In the genomic region with DNA sequence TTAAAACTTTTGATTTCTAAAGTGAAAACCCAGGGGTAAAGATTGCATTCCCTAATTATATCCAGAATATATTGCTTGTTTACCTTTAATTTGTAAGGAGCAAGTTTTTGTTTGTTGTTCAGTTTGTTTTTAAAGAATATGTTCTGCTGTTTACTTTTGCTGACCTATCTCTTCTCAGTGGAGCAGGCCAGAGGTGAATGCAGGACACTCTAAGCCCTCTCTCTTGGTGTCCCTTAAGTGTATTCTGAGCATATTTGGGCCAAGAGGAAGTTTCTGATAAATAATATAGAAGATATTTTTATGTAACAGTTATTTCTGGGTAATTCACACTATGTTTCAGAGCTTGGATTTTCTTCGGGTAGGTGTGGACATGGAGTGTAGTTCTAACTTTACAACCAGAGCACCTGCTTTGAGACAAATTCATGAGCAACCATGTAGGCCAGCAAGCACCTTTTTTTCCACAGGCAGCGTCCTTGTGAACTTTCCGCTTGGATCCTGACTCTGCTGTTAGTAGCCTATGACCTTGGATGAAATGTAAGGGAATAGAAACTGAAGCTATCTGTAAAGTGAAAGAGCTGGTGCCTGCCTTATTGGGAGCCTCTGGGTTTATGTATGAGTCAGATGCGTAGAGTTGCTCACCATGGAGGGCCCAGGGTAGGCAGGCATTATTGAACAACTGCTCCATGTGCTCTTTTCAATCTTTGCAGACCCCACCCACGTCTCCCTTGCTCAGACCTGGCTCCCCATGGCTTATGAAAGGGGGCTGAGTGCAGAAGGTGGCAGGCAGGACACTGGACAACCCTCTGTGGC, we compare ENCODE assay signal across 8 cellular contexts. TPM values are rescaled to one million over a fixed set of nuclear protein-coding genes. Genes with fewer than 3 reads are reported as not detected.
A peak's percentile ranks its signal among the peaks of the same experiment; 100 is the strongest.
DNase-seq lines count a peak whose midpoint lies in the region; ATAC-seq and TF ChIP-seq lines count a peak whose summit lies in the region.

No MANE protein-coding gene starts in this region.

- H3K27ac ChIP-seq in OCI-LY3 (ENCODE audit: low read length): peak overlapping the region; percentile 59
- no peak overlapping the region for H3K27ac ChIP-seq in fibroblast of lung (ENCODE audit: insufficient read depth, low read length)
- peak overlapping the region in 1 of 2 donors; percentile 47 for H3K27ac ChIP-seq in ovary

- H4K20me1 ChIP-seq in OCI-LY3 (ENCODE audit: insufficient read depth, low read length) (peaks cover 15% of the 10 kb centered on the region), fibroblast of lung (ENCODE audit: control insufficient read depth, extremely low read depth, insufficient read depth, low read length) (no peaks in the 10 kb centered on the region)

- H3K4me2 ChIP-seq in OCI-LY3 (ENCODE audit: low read length) (peak overlapping the region; percentile 89), fibroblast of lung (ENCODE audit: extremely low read depth, insufficient read depth, low read length) (peak overlapping the region; percentile 17)

- peaks cover 86% of the 10 kb centered on the region for H3K79me2 ChIP-seq in OCI-LY3 (ENCODE audit: low read length)
- H3K79me2 ChIP-seq in fibroblast of lung (ENCODE audit: control insufficient read depth, insufficient read depth, low read length): peaks cover 60% of the 10 kb centered on the region

- H2AFZ ChIP-seq in OCI-LY3 (ENCODE audit: low read depth, low read length): no peak overlapping the region
- no peak overlapping the region for H2AFZ ChIP-seq in fibroblast of lung (ENCODE audit: low read length)

- TF ChIP-seq EP300 in ovary (IDR thresholded peaks at IDR 0.05): no peak

- TF ChIP-seq CTCF in OCI-LY3 (IDR thresholded peaks at IDR 0.05; ENCODE audit: low read depth, low read length) (no peak), fibroblast of lung (conservative IDR thresholded peaks at IDR 0.05 in 1 of 2, IDR thresholded peaks at IDR 0.05 in 1 of 2; ENCODE audit: low read depth in 1 of 2, low read length in 2 of 2) (no peak), ovary (IDR thresholded peaks at IDR 0.05) (no peak)

- H3K27me3 ChIP-seq in OCI-LY3 (ENCODE audit: low read depth, low read length) (no peaks in the 10 kb centered on the region), fibroblast of lung (ENCODE audit: control insufficient read depth, insufficient read depth, low read length) (no peaks in the 10 kb centered on the region), ovary (no peaks in the 10 kb centered on the region)

- 25 to 54% (median 29%) methylated on average over 5 of the region's 5 CpGs for WGBS in ovary, 3 donors

- TF ChIP-seq POLR2A in ovary (IDR thresholded peaks at IDR 0.05): no peak

- peak overlapping the region; percentile 13; the same call in 1 of the 2 replicates for H3K4me3 ChIP-seq in GM08714 (ENCODE audit: low read length)
- H3K4me3 ChIP-seq in OCI-LY3 (ENCODE audit: low read length): peak overlapping the region; percentile 66
- H3K4me3 ChIP-seq in fibroblast of lung (replicated peaks in 1 of 4; ENCODE audit: control extremely low read depth in 1 of 4, insufficient read depth in 1 of 4, low read depth in 3 of 4, low read length in 4 of 4): no peak overlapping the region
- no peak overlapping the region for H3K4me3 ChIP-seq in ovary

- H3K9ac ChIP-seq in OCI-LY3 (ENCODE audit: low read length): peak overlapping the region; percentile 48
- no peak overlapping the region for H3K9ac ChIP-seq in fibroblast of lung (ENCODE audit: insufficient read depth, low read length)

- intact Hi-C loops in ovary (cut with DNase I): no loop called here
- intact Hi-C loops in posterior cingulate gyrus (cut with DNase I): no loop called here

- no peaks in the 10 kb centered on the region for H3K9me3 ChIP-seq in OCI-LY3 (ENCODE audit: insufficient read depth, low read length)
- H3K9me3 ChIP-seq in fibroblast of lung (ENCODE audit: control insufficient read depth, insufficient read depth, low read depth, low read length): no peaks in the 10 kb centered on the region
- no peaks in the 10 kb centered on the region for H3K9me3 ChIP-seq in ovary

- H3K36me3 ChIP-seq in OCI-LY3 (replicated peaks; ENCODE audit: low read depth, low read length) (peaks cover 18% of the 10 kb centered on the region), fibroblast of lung (ENCODE audit: control insufficient read depth, insufficient read depth, low read length) (peaks cover 11% of the 10 kb centered on the region), ovary (no peaks in the 10 kb centered on the region)

- DNase-seq in fibroblast of lung (ENCODE audit: low read depth in 2 of 2) (peak; percentile 13 to 46), NCI-H2107 (lab: John Stamatoyannopoulos, UW) (no peak), ovary (no peak), posterior cingulate gyrus (no peak)
- DNase-seq in stimulated activated CD4-positive, alpha-beta T cell treated with anti-CD3 and anti-CD28 coated beads, Interleukin-4, amount 100 ng/mL, for 1 hour: peak; percentile 39

- ATAC-seq in GM21786 (IDR thresholded peaks at IDR 0.05; ENCODE audit: unreplicated experiment): peak; percentile 75

- H3K4me1 ChIP-seq in OCI-LY3 (ENCODE audit: low read length): peaks cover 34% of the 10 kb centered on the region
- peaks cover 11% of the 10 kb centered on the region for H3K4me1 ChIP-seq in fibroblast of lung (ENCODE audit: control insufficient read depth, extremely low read depth, insufficient read depth, low read length)
- peaks cover 13% of the 10 kb centered on the region for H3K4me1 ChIP-seq in ovary (ENCODE audit: insufficient read depth)

RNA-seq across cellular contexts. Expression of a gene that starts 16.1 kb away (rescaled TPM):
- total RNA-seq in fibroblast of lung (40.8 and 69.2 TPM in 2 replicates), ovary (10 to 100 TPM; 25.9 to 84.6 (median 59.3) TPM)
- polyA plus RNA-seq in fibroblast of lung (60.8 and 74.9 TPM in 2 replicates), ovary (10 to 100 TPM; 24.4 to 49.2 TPM)
- 63.2 and 64.3 TPM in 2 replicates for polyA plus RNA-seq in fibroblast of lung (2012)
- 239 and 248 TPM in 2 replicates for polyA minus RNA-seq in fibroblast of lung (ENCODE audit: low replicate concordance)

RNA-seq across cellular contexts. Expression of a gene that starts 40.5 kb away (rescaled TPM):
- total RNA-seq in fibroblast of lung (74.7 and 101 TPM in 2 replicates), ovary (100 to 1,000 TPM in 2 of 7 donors, 10 to 100 TPM in 5; 74.9 to 155 (median 95.9) TPM)
- polyA plus RNA-seq in fibroblast of lung (74.5 and 81.5 TPM in 2 replicates), ovary (100 to 1,000 TPM in 1 of 2 donors, 10 to 100 TPM in 1; 79.3 to 106 TPM)
- polyA plus RNA-seq in fibroblast of lung (2012): 48.0 and 53.9 TPM in 2 replicates
- polyA minus RNA-seq in fibroblast of lung (ENCODE audit: low replicate concordance): 38.7 and 80.9 TPM in 2 replicates

RNA-seq across cellular contexts. Expression of a gene that starts 48.8 kb away (rescaled TPM):
- 38.3 and 44.4 TPM in 2 replicates for total RNA-seq in fibroblast of lung
- polyA plus RNA-seq in fibroblast of lung: 36.0 and 63.4 TPM in 2 replicates
- 37.8 and 75.0 TPM in 2 replicates for polyA plus RNA-seq in fibroblast of lung (2012)
- polyA minus RNA-seq in fibroblast of lung (ENCODE audit: low replicate concordance): 70.5 and 113 TPM in 2 replicates
- 10 to 100 TPM; 33.6 to 78.4 (median 53.4) TPM for total RNA-seq in ovary
- polyA plus RNA-seq in ovary: 10 to 100 TPM; 39.2 to 43.4 TPM

Comparison
In these comparisons a context has a peak if more than half of its experiments do, and no peak if none do; other contexts are left out.
1. H3K4me3 ChIP-seq: peak in GM08714 (single experiment) and OCI-LY3 (single experiment); none in fibroblast of lung (0 of 4) and ovary (single experiment).
2. DNase-seq: peak in fibroblast of lung (2 of 2) and stimulated activated CD4-positive, alpha-beta T cell treated with anti-CD3 and anti-CD28 coated beads, Interleukin-4, amount 100 ng/mL, for 1 hour (single experiment); none in NCI-H2107 (single experiment), ovary (0 of 5) and posterior cingulate gyrus (0 of 10).